Comparison of ENCODE assay signal across 14 cellular contexts in the genomic region with DNA sequence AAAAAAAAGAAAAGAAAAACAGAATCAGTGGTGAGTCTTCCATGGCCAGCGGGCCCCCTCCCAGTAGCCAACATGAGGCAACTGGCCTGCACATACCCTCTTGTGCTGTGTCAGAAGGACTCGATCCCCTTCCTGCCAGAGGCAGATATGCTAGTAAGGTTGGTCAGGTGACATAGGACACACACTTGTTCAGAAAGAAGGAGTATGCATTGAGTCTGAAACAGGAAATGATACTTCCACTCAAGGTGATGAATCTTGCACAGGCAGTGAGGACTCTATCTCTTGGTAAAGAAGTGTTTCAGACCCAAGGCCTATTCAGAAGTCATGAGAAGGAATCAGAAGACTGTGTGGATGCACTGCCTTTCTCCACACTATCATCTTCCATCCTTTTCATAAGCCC.
DNase-seq lines count a peak whose midpoint lies in the region; ATAC-seq, FAIRE-seq and TF ChIP-seq lines count a peak whose summit lies in the region.
"Had no signal": no experiment of that assay in that cellular context is flagged by ENCODE, and none has a peak within 500 bp of the region (broad histone marks: within the 10 kb centered on the region; RNA-seq: fewer than 3 reads in every experiment).

No MANE protein-coding gene starts in this region.

- POLR2A ChIA-PET in GM12878 (lab: Charles Lee) = no interaction called here

- H3K9ac ChIP-seq in GM12878 (ENCODE audit: control insufficient read depth, insufficient read depth, low read length) = no peak overlapping the region
- H3K9ac ChIP-seq: KMS-11 had no signal

- DNase-seq in GM12878 (ENCODE audit: low read depth, low spot score) (no peak), NCI-H510A (lab: John Stamatoyannopoulos, UW) (no peak), pons (ENCODE audit: low spot score) (no peak)
- no peak for DNase-seq in effector CD8-positive, alpha-beta T cell (lab: John Stamatoyannopoulos, UW)
- DNase-seq: amygdala, DMS79 treated with DMSO at 0.1 percent for 48 hours, HCEC 1CT, NCI-H1417, PC-3 had no signal

- H3K9me3 ChIP-seq in GM12878 (replicated peaks; ENCODE audit: control insufficient read depth, insufficient read depth, low read length) = no peaks in the 10 kb centered on the region

- 15% methylated on average over 2 of the region's 2 CpGs for whole genome bisulfite sequencing in GM12878 (ENCODE audit: insufficient coverage, insufficient replicate concordance, low lambda C conversion rate, missing lambda C conversion rate)

- CTCF ChIA-PET in GM12878 (lab: Yijun Ruan, JAX) = interaction anchor here (0.9 kb wide), 1 partner anchor 1139 kb away, joined by 3 read pairs; no protein-coding TSS in a partner anchor

- intact Hi-C loops in GM12878 (cut with micrococcal nuclease; ENCODE audit: unreplicated experiment) = no loop called here

- no peak overlapping the region for H3K4me3 ChIP-seq in GM12878

- peak; percentile 83 for FAIRE-seq in GM12878 (lab: Jason Lieb, UNC)

- RAD21 ChIA-PET in GM12878 (lab: Charles Lee; ENCODE audit: unreplicated experiment) = no interaction called here

- peak; percentile 96 for ATAC-seq in GM18519 (IDR thresholded peaks at IDR 0.05; ENCODE audit: low FRiP score, unreplicated experiment)
- peak; percentile 93 for ATAC-seq in GM21526 (IDR thresholded peaks at IDR 0.05; ENCODE audit: low FRiP score, unreplicated experiment)
- peak; percentile 84 for ATAC-seq in HG03159 (IDR thresholded peaks at IDR 0.05; ENCODE audit: unreplicated experiment)
- peak; percentile 74 for ATAC-seq in GM12878
- ATAC-seq in HG03520 (IDR thresholded peaks at IDR 0.05; ENCODE audit: unreplicated experiment) = no peak
- ATAC-seq: PC-3 had no signal

- SMC1A ChIA-PET in GM12878 (lab: Charles Lee; ENCODE audit: uncharacterized antibody, unreplicated experiment) = no interaction called here

- TF ChIP-seq EP300 in GM12878 (IDR thresholded peaks at IDR 0.05; ENCODE audit: borderline replicate concordance in 1 of 2, control insufficient read depth in 1 of 2, low read depth in 2 of 2, low read length in 2 of 2) = no peak

- no TSS peak for BruUV-seq in GM12878 (replicated peaks; lab: Mats Ljungman, UMichigan)

- no peak for TF ChIP-seq RAD21 in GM12878 (IDR thresholded peaks at IDR 0.05; ENCODE audit: insufficient read depth, low read depth, low read length)

- no peaks in the 10 kb centered on the region for H3K4me1 ChIP-seq in GM12878 (ENCODE audit: control insufficient read depth, insufficient read depth, low read length)

- TF ChIP-seq POLR2A in GM12878 (IDR thresholded peaks at IDR 0.05; ENCODE audit: low read depth, low read length) = no peak

- no peak overlapping the region for H3K4me2 ChIP-seq in GM12878 (ENCODE audit: control insufficient read depth, insufficient read depth)
- H3K4me2 ChIP-seq: KMS-11 had no signal

- no peak for TF ChIP-seq CTCF in GM12878 (IDR thresholded peaks at IDR 0.05 in 2 of 3, conservative IDR thresholded peaks at IDR 0.05 in 1 of 3; ENCODE audit: control insufficient read depth in 2 of 3, extremely low read depth in 1 of 3, insufficient read depth in 1 of 3, low read depth in 3 of 3, low read length in 3 of 3)

- H3K36me3 ChIP-seq in GM12878 (ENCODE audit: control insufficient read depth in 2 of 2, insufficient read depth in 2 of 2, low read length in 1 of 2) = no peaks in the 10 kb centered on the region

- no peaks in the 10 kb centered on the region for H3K79me2 ChIP-seq in GM12878 (ENCODE audit: control insufficient read depth, insufficient read depth, low read length)

- no peak overlapping the region for H2AFZ ChIP-seq in GM12878 (ENCODE audit: control insufficient read depth, low read depth, low read length)

- no peaks in the 10 kb centered on the region for H3K27me3 ChIP-seq in GM12878 (replicated peaks in 1 of 2; ENCODE audit: control insufficient read depth in 2 of 2, insufficient read depth in 2 of 2, low read length in 1 of 2)

- in situ Hi-C loops in GM12878 (cut with MboI) = loop anchor here (5.0 kb wide), 1 partner anchor 1147 kb away; no protein-coding TSS in a partner anchor

- no peak overlapping the region for H3K27ac ChIP-seq in GM12878 (ENCODE audit: control insufficient read depth, insufficient read depth)
- H3K27ac ChIP-seq: KMS-11 had no signal

- no peaks in the 10 kb centered on the region for H4K20me1 ChIP-seq in GM12878 (ENCODE audit: control insufficient read depth, insufficient read depth)

TF ChIP-seq in GM12878, 131 proteins besides CTCF, POLR2A, EP300 and RAD21:
- TF ChIP-seq IRF4 (IDR thresholded peaks at IDR 0.05; ENCODE audit: low read depth, low read length) = 0 out of 2 replicates have a peak, but pooled peaks have one; percentile 20
- no peak for TF ChIP-seq SREBF1 (IDR thresholded peaks at IDR 0.05; ENCODE audit: low read length)
- no peak for TF ChIP-seq JUNB (IDR thresholded peaks at IDR 0.05)
- TF ChIP-seq LARP7 (IDR thresholded peaks at IDR 0.05) = no peak
- no peak for TF ChIP-seq ZNF687 (IDR thresholded peaks at IDR 0.05)
- TF ChIP-seq SPI1 (IDR thresholded peaks at IDR 0.05; ENCODE audit: borderline replicate concordance, insufficient read depth, low read depth, low read length) = peak; percentile 63; the same call in 1 of the 2 replicates
- TF ChIP-seq RAD51 (IDR thresholded peaks at IDR 0.05) = peak; percentile 62; the same call in 1 of the 2 replicates
TF ChIP-seq in GM12878: peak in this region for 3.
